ENCODE assay signal across 12 cellular contexts in the genomic region with DNA sequence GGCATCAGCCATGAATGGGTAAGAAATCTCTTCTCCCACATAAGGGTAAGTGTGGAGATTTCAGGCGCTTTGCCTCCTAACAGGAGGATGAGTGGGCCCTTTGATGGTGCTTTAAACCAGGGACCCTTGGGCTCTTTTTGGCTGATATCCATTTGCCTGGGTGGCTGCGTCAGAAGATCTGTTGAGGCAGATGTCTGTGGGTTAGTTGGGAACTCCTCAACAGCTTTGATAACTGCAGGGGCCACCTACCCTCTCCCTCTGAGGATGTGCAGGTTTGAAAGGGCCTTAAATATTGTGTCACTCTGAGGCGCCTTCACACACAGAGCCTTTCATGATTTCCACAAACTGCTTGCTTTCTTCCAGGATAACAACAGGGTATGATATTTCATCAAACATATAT.
DNase-seq lines count a peak whose midpoint lies in the region; ATAC-seq and TF ChIP-seq lines count a peak whose summit lies in the region.
"Had no signal": no experiment of that assay in that cellular context is flagged by ENCODE, and none has a peak within 500 bp of the region (broad histone marks: within the 10 kb centered on the region; RNA-seq: fewer than 3 reads in every experiment).

No MANE protein-coding gene starts in this region.

- peak overlapping the region; percentile 55 to 91 for H4K8ac ChIP-seq in IMR-90 (ENCODE audit: low read depth in 2 of 2, low read length in 2 of 2)

- no TSS peak for BruUV-seq in IMR-90 (replicated peaks; lab: Mats Ljungman, UMichigan)

- peak overlapping the region; percentile 95 for H2BK15ac ChIP-seq in IMR-90 (ENCODE audit: low read depth, low read length)

- H3K9me1 ChIP-seq in IMR-90 (ENCODE audit: insufficient read depth, low read length), result peaks cover 24% of the 10 kb centered on the region

- H3K27me3 ChIP-seq in ACC112 (ENCODE audit: insufficient read depth, low read length) (no peaks in the 10 kb centered on the region), IMR-90 (ENCODE audit: control insufficient read depth, insufficient read depth, low read length) (no peaks in the 10 kb centered on the region), dorsolateral prefrontal cortex (no peaks in the 10 kb centered on the region), spleen (replicated peaks in 1 of 7) (no peaks in the 10 kb centered on the region)
- H3K27me3 ChIP-seq: heart right ventricle had no signal

- 100% methylated on average over 1 of the region's 3 CpGs; no CpG with 5 or more reads in 1 of the 2 experiments for WGBS in IMR-90 (ENCODE audit: extremely low coverage in 2 of 2, insufficient read length in 1 of 2), 2 experiments
- 87 to 95% (median 94%) methylated on average over 3 of the region's 3 CpGs for WGBS in spleen, 5 donors

- H3K23ac ChIP-seq in IMR-90 (ENCODE audit: low read depth, low read length), result peak overlapping the region; percentile 91; the same call in 1 of the 2 replicates

- H3K9ac ChIP-seq in IMR-90 (ENCODE audit: low read depth, low read length), result no peak overlapping the region

- H2AFZ ChIP-seq in ACC112 (ENCODE audit: low read length, unreplicated experiment) (peak overlapping the region; percentile 54), IMR-90 (replicated peaks; ENCODE audit: low read length, poor library complexity) (peak overlapping the region; percentile 36)

- dilution Hi-C loops in IMR-90 (cut with HindIII; ENCODE audit: low sequenced_read_pairs, unreplicated experiment), result no loop called here

- H3K4me1 Mint-ChIP-seq in nephron, result peaks cover 71% of the 10 kb centered on the region
- peaks cover 5% of the 10 kb centered on the region for H3K4me1 Mint-ChIP-seq in stimulated activated effector memory CD8-positive, alpha-beta T cell treated with anti-CD3 and anti-CD28 coated beads, Interleukin-12 subunit alpha, Interleukin-12 subunit beta, amount 100 ng/mL, for 72 hours
- H3K4me1 Mint-ChIP-seq: activated B cell treated with CpG ODN at 0.5 μM for 24 hours had no signal

- H3K14ac ChIP-seq in IMR-90 (replicated peaks; ENCODE audit: low read depth, low read length), result peak overlapping the region; percentile 89

- H3K36me3 ChIP-seq in ACC112 (ENCODE audit: insufficient read depth, low read length) (no peaks in the 10 kb centered on the region), IMR-90 (ENCODE audit: control insufficient read depth, insufficient read depth, low read length) (no peaks in the 10 kb centered on the region), spleen (no peaks in the 10 kb centered on the region)

- H3K27ac Mint-ChIP-seq in nephron, result peak overlapping the region; percentile 84 to 95 (median 86)
- no peak overlapping the region for H3K27ac Mint-ChIP-seq in stimulated activated effector memory CD8-positive, alpha-beta T cell treated with anti-CD3 and anti-CD28 coated beads, Interleukin-12 subunit alpha, Interleukin-12 subunit beta, amount 100 ng/mL, for 72 hours
- H3K27ac Mint-ChIP-seq: activated B cell treated with CpG ODN at 0.5 μM for 24 hours; activated naive CD4-positive, alpha-beta T cell treated with anti-CD3 and anti-CD28 coated beads, Interleukin-2, amount 50 U/mL, for 72 hours had no signal

- H3K9me3 Mint-ChIP-seq in nephron, result no peaks in the 10 kb centered on the region
- H3K9me3 Mint-ChIP-seq in stimulated activated effector memory CD8-positive, alpha-beta T cell treated with anti-CD3 and anti-CD28 coated beads, Interleukin-12 subunit alpha, Interleukin-12 subunit beta, amount 100 ng/mL, for 72 hours, result no peaks in the 10 kb centered on the region
- H3K9me3 Mint-ChIP-seq: activated B cell treated with CpG ODN at 0.5 μM for 24 hours; activated naive CD4-positive, alpha-beta T cell treated with anti-CD3 and anti-CD28 coated beads, Interleukin-2, amount 50 U/mL, for 72 hours had no signal

- POLR2A ChIA-PET in IMR-90 (lab: Charles Lee; ENCODE audit: unreplicated experiment), result no interaction called here
- POLR2A ChIA-PET in GM10248 (lab: Yijun Ruan, JAX), result no interaction called here

- H4K20me1 ChIP-seq in IMR-90 (ENCODE audit: insufficient read depth, low read length), result no peaks in the 10 kb centered on the region

- H2AK5ac ChIP-seq in IMR-90 (ENCODE audit: low read depth, low read length), result peak overlapping the region; percentile 79

- TF ChIP-seq RAD21 in IMR-90 (IDR thresholded peaks at IDR 0.05; ENCODE audit: low read length), result no peak

- no peaks in the 10 kb centered on the region for H3K79me2 ChIP-seq in ACC112 (ENCODE audit: control insufficient read depth, insufficient read depth, low read length, unreplicated experiment)

- peak overlapping the region; percentile 87 for H4K5ac ChIP-seq in IMR-90 (ENCODE audit: low read depth, low read length)

- H2AK9ac ChIP-seq in IMR-90 (replicated peaks; ENCODE audit: low read depth, low read length, poor library complexity), result peak overlapping the region; percentile 77

- TF ChIP-seq POLR2A in IMR-90 (IDR thresholded peaks at IDR 0.05; ENCODE audit: low read depth, low read length) (no peak), spleen (IDR thresholded peaks at IDR 0.05) (no peak)

- peaks cover 58% of the 10 kb centered on the region for H3K4me1 ChIP-seq in ACC112 (ENCODE audit: control insufficient read depth, insufficient read depth, low read length, unreplicated experiment)
- H3K4me1 ChIP-seq in IMR-90 (ENCODE audit: control insufficient read depth, insufficient read depth, low read length), result peaks cover 23% of the 10 kb centered on the region
- peaks cover 0 to 19% (median 11%) of the 10 kb centered on the region in 6 donors for H3K4me1 ChIP-seq in spleen

- no peak overlapping the region for H3K4me2 ChIP-seq in IMR-90 (ENCODE audit: low read depth, low read length)

- peak overlapping the region; percentile 77 for H3K4ac ChIP-seq in IMR-90 (ENCODE audit: low read depth, low read length)

- H3K4me3 Mint-ChIP-seq in nephron, result no peak overlapping the region
- H3K4me3 Mint-ChIP-seq in stimulated activated effector memory CD8-positive, alpha-beta T cell treated with anti-CD3 and anti-CD28 coated beads, Interleukin-12 subunit alpha, Interleukin-12 subunit beta, amount 100 ng/mL, for 72 hours, result no peak overlapping the region
- H3K4me3 Mint-ChIP-seq: activated B cell treated with CpG ODN at 0.5 μM for 24 hours had no signal

- H4K91ac ChIP-seq in IMR-90 (ENCODE audit: insufficient read depth, low read depth, low read length), result peak overlapping the region; percentile 88

- H3K4me3 ChIP-seq in ACC112 (ENCODE audit: low read depth, low read length) (no peak overlapping the region), IMR-90 (ENCODE audit: insufficient read depth, low read depth, low read length) (no peak overlapping the region), dorsolateral prefrontal cortex (no peak overlapping the region), spleen (no peak overlapping the region)
- H3K4me3 ChIP-seq: heart right ventricle had no signal

- peak overlapping the region; percentile 88 for H2BK5ac ChIP-seq in IMR-90 (ENCODE audit: low read depth, low read length, poor library complexity, severe bottlenecking)

- no peak for ATAC-seq in IMR-90 (ENCODE audit: low read depth)
- no peak for ATAC-seq in stimulated activated effector memory CD8-positive, alpha-beta T cell treated with anti-CD3 and anti-CD28 coated beads, Interleukin-12 subunit alpha, Interleukin-12 subunit beta, amount 100 ng/mL, for 72 hours
- ATAC-seq: activated naive CD4-positive, alpha-beta T cell treated with anti-CD3 and anti-CD28 coated beads, Interleukin-2, amount 50 U/mL, for 72 hours had no signal

- H3K56ac ChIP-seq in IMR-90 (ENCODE audit: extremely low read depth, insufficient read depth, low read length), result peak overlapping the region; percentile 48; the same call in 1 of the 2 replicates

- peak overlapping the region; percentile 98 for H2BK120ac ChIP-seq in IMR-90 (ENCODE audit: low read depth, low read length)

- peak overlapping the region; percentile 84 for H3K18ac ChIP-seq in IMR-90 (ENCODE audit: low read depth, low read length)

- H3K27ac ChIP-seq in ACC112 (ENCODE audit: low read depth, low read length), result peak overlapping the region; percentile 91
- H3K27ac ChIP-seq in IMR-90 (ENCODE audit: insufficient read depth, low read length), result peak overlapping the region; percentile 84
- peak overlapping the region in 34 of 59 donors; percentile 3 to 84 (median 30) for H3K27ac ChIP-seq in dorsolateral prefrontal cortex
- H3K27ac ChIP-seq in spleen, result no peak overlapping the region

- peaks cover 5% of the 10 kb centered on the region for H3K36me3 Mint-ChIP-seq in nephron (ENCODE audit: low read depth)
- H3K36me3 Mint-ChIP-seq in stimulated activated effector memory CD8-positive, alpha-beta T cell treated with anti-CD3 and anti-CD28 coated beads, Interleukin-12 subunit alpha, Interleukin-12 subunit beta, amount 100 ng/mL, for 72 hours, result no peaks in the 10 kb centered on the region
- H3K36me3 Mint-ChIP-seq: activated naive CD4-positive, alpha-beta T cell treated with anti-CD3 and anti-CD28 coated beads, Interleukin-2, amount 50 U/mL, for 72 hours had no signal

- no peaks in the 10 kb centered on the region for H3K9me3 ChIP-seq in IMR-90 (ENCODE audit: control insufficient read depth, insufficient read depth, low read length)
- H3K9me3 ChIP-seq in spleen, result no peaks in the 10 kb centered on the region
- H3K9me3 ChIP-seq: heart right ventricle had no signal

- peaks cover 8% of the 10 kb centered on the region for H3K27me3 Mint-ChIP-seq in nephron (ENCODE audit: low read depth)

- TF ChIP-seq CTCF in IMR-90 (conservative IDR thresholded peaks at IDR 0.05; ENCODE audit: low read depth, low read length), result no peak
- TF ChIP-seq CTCF in dorsolateral prefrontal cortex (IDR thresholded peaks at IDR 0.05 in 54 of 56, conservative IDR thresholded peaks at IDR 0.05 in 2 of 56; ENCODE audit: low read depth in 1 of 56, partially characterized antibody in 56 of 56), result no peak
- TF ChIP-seq CTCF in nephron (IDR thresholded peaks at IDR 0.05; ENCODE audit: unreplicated experiment in 3 of 3), result no peak
- no peak for TF ChIP-seq CTCF in GM10248 (IDR thresholded peaks at IDR 0.05; ENCODE audit: control extremely low read depth, extremely low read depth, low read depth, missing control alignments)
- no peak for TF ChIP-seq CTCF in spleen (IDR thresholded peaks at IDR 0.05 in 8 of 11, conservative IDR thresholded peaks at IDR 0.05 in 3 of 11)

- no peak for DNase-seq in IMR-90
- no peak for DNase-seq in dorsolateral prefrontal cortex
- no peak for DNase-seq in GM10248 (ENCODE audit: extremely low spot score)
- DNase-seq in NCI-H2029 treated with DMSO at 0.1 percent for 48 hours (lab: John Stamatoyannopoulos, UW), result no peak
- DNase-seq in spleen, result no peak
- no peak for DNase-seq in stimulated activated effector memory CD8-positive, alpha-beta T cell treated with anti-CD3 and anti-CD28 coated beads, Interleukin-12 subunit alpha, Interleukin-12 subunit beta, amount 100 ng/mL, for 72 hours (ENCODE audit: low spot score in 2 of 2)
- DNase-seq: activated B cell treated with CpG ODN at 0.5 μM for 24 hours; central memory CD4-positive, alpha-beta T cell; heart right ventricle had no signal

- in situ Hi-C loops in IMR-90 (cut with MboI; ENCODE audit: low sequenced_read_pairs), result no loop called here

- peaks cover 0 to 5% of the 10 kb centered on the region in 2 experiments; a peak in 1 of 4 replicates for H3K79me1 ChIP-seq in IMR-90 (ENCODE audit: low read depth in 1 of 2, low read length in 2 of 2)

- H2BK20ac ChIP-seq in IMR-90 (ENCODE audit: low read depth, low read length), result peak overlapping the region; percentile 95

- CTCF ChIA-PET in IMR-90 (lab: Yijun Ruan, JAX) (no interaction called here), GM10248 (lab: Yijun Ruan, JAX) (interaction anchor here (1.2 to 2.4 kb wide), 2 partner anchors 16 to 75 kb away, joined by 3 to 7 read pairs; no protein-coding TSS in a partner anchor)

- intact Hi-C loops in IMR-90 (cut with micrococcal nuclease) (loop anchor here (2.0 kb wide), 1 partner anchor 93 kb away; no protein-coding TSS in a partner anchor), dorsolateral prefrontal cortex (cut with DNase I) (loop anchor here in 1 of 2 donors (5.0 to 10.0 kb wide), 3 partner anchors 61 to 122 kb away; no protein-coding TSS in a partner anchor), spleen (cut with DNase I; ENCODE audit: low total_unique reads) (no loop called here)

Comparison
In these comparisons a context has a peak if more than half of its experiments do, and no peak if none do; other contexts are left out.
1. H3K27ac ChIP-seq: peak in ACC112 (single experiment), IMR-90 (single experiment) and dorsolateral prefrontal cortex (34 of 59); none in spleen (0 of 8).